23 cellular contexts compared by ENCODE assay signal in the genomic region with DNA sequence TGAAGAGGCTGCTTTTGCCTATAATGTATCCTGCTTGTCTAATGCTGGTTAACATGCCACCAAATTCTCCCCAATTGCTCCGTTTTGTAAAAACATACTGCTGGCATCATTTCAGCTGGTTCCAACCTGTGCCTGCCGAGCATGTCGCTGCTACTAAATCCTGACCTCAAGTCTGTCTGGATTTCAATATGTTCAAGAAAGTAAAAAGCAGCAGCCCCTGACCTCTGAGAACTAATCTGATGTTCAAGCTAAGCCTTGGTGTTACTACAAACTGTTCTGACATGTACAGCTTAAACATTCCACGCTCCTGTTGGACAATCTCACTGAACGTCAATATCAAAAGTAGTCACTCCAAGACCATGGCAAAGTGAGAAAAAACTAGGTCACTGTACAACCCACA.
"Had no signal": no experiment of that assay in that cellular context is flagged by ENCODE, and none has a peak within 500 bp of the region (broad histone marks: within the 10 kb centered on the region; RNA-seq: fewer than 3 reads in every experiment).

No MANE protein-coding gene starts in this region.

- H3K27ac ChIP-seq: foreskin keratinocyte, left ventricle myocardium inferior, lower lobe of right lung, psoas muscle, sigmoid colon, skin epidermis, stomach, thoracic aorta, transverse colon had no signal

- H3K36me3 ChIP-seq: thoracic aorta had no signal

- H3K9me3 ChIP-seq: left ventricle myocardium inferior, lower lobe of right lung, psoas muscle, sigmoid colon, stomach, thoracic aorta, transverse colon had no signal

- FAIRE-seq: colon, keratinocyte had no signal

- H3K4me1 ChIP-seq: foreskin keratinocyte, lower lobe of right lung, psoas muscle, stomach had no signal

- H3K27ac Mint-ChIP-seq: dendritic cell treated with granulocyte-macrophage colony-stimulating factor and Interleukin-4, amounts not matched to agents 40 ng/mL and 50 ng/mL, for 4 days; effector memory CD8-positive, alpha-beta T cell; memory B cell; nephron progenitor cell had no signal

- H3K9me3 Mint-ChIP-seq: dendritic cell treated with granulocyte-macrophage colony-stimulating factor and Interleukin-4, amounts not matched to agents 40 ng/mL and 50 ng/mL, for 4 days; effector memory CD8-positive, alpha-beta T cell; immature natural killer cell; memory B cell; nephron progenitor cell had no signal

- H3K27me3 Mint-ChIP-seq: dendritic cell treated with granulocyte-macrophage colony-stimulating factor and Interleukin-4, amounts not matched to agents 40 ng/mL and 50 ng/mL, for 4 days; effector memory CD8-positive, alpha-beta T cell; memory B cell had no signal

- H3K4me3 Mint-ChIP-seq: dendritic cell treated with granulocyte-macrophage colony-stimulating factor and Interleukin-4, amounts not matched to agents 40 ng/mL and 50 ng/mL, for 4 days; effector memory CD8-positive, alpha-beta T cell; immature natural killer cell; memory B cell; nephron progenitor cell had no signal

- ATAC-seq: effector memory CD8-positive, alpha-beta T cell; foreskin keratinocyte; left cardiac atrium; lower lobe of right lung; psoas muscle had no signal

- H3K4me3 ChIP-seq: left ventricle myocardium inferior, lower lobe of right lung, psoas muscle, sigmoid colon, skin epidermis, stomach, thoracic aorta, transverse colon had no signal

- H3K27me3 ChIP-seq: foreskin keratinocyte, sigmoid colon, stomach, transverse colon had no signal

- DNase-seq: effector memory CD8-positive, alpha-beta T cell; foreskin keratinocyte; immature natural killer cell; left cardiac atrium; left ventricle myocardium inferior; lower lobe of right lung; midbrain; nephron progenitor cell; psoas muscle; retina; sigmoid colon; stimulated activated CD4-positive, alpha-beta T cell treated with anti-CD3 and anti-CD28 coated beads, Interleukin-2, amount 100 ng/mL, for 24 hours; stimulated activated CD4-positive, alpha-beta T cell treated with anti-CD3 and anti-CD28 coated beads, Interleukin-4, amount 100 ng/mL, for 4 hours; stimulated activated naive CD4-positive, alpha-beta T cell; stomach; substantia nigra; transverse colon had no signal
